ENCODE assay signal across 14 cellular contexts in the genomic region with DNA sequence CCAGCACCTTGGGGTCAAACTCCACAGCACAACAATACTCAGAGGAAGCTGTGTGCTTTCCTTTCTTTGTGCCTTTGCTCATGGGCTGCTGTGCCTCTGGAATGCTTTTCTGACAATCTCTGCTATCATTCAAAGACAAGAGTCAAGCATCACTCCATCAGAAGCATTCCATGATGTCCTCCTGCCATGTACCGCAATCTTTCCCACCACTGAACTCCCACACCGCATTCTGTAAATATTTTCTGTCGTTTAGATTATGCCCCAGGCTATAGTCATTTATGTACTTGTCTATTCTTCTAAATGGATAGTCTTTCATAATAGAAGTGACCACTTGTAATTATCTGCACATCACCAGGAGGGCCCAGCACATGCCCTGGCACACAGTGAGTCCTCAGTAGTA.
DNase-seq lines count a peak whose midpoint lies in the region; TF ChIP-seq lines count a peak whose summit lies in the region.
"Had no signal": no experiment of that assay in that cellular context is flagged by ENCODE, and none has a peak within 500 bp of the region (broad histone marks: within the 10 kb centered on the region; RNA-seq: fewer than 3 reads in every experiment).

No MANE protein-coding gene starts in this region.

- no peak for TF ChIP-seq POLR2A in erythroblast (IDR thresholded peaks at IDR 0.05; ENCODE audit: low read length)

- peak in 2 of 3 experiments; percentile 22 to 70 for DNase-seq in NCI-H1417 (lab: John Stamatoyannopoulos, UW)
- no peak for DNase-seq in NCI-H1417 treated with DMSO at 0.1 percent for 48 hours (lab: John Stamatoyannopoulos, UW)
- DNase-seq in NCI-H69 (lab: John Stamatoyannopoulos, UW) = peak; percentile 76
- peak; percentile 54 for DNase-seq in foreskin melanocyte
- DNase-seq in NCI-H2171 (lab: John Stamatoyannopoulos, UW) = no peak
- no peak for DNase-seq in activated CD4-positive, CD25-positive, alpha-beta regulatory T cell treated with anti-CD3 and anti-CD28 coated beads, Interleukin-2, amount 50 U/mL, for 72 hours
- DNase-seq in AG08396 (ENCODE audit: low spot score) = no peak
- no peak for DNase-seq in erythroblast (lab: John Stamatoyannopoulos, UW)
- DNase-seq: Calu3; CD4-positive, CD25-positive, alpha-beta regulatory T cell; DMS 273 treated with DMSO at 0.1 percent for 48 hours; DMS79; EL; GF-D8 had no signal

Comparison
In these comparisons a context has a peak if more than half of its experiments do, and no peak if none do; other contexts are left out.
1. DNase-seq: peak in NCI-H1417 (2 of 3), NCI-H69 (single experiment) and foreskin melanocyte (single experiment); none in NCI-H1417 treated with DMSO at 0.1 percent for 48 hours (single experiment), NCI-H2171 (single experiment), activated CD4-positive, CD25-positive, alpha-beta regulatory T cell treated with anti-CD3 and anti-CD28 coated beads, Interleukin-2, amount 50 U/mL, for 72 hours (single experiment), AG08396 (single experiment) and erythroblast (0 of 2).